In genomic region chr4:75653845-75654503, GRCh38 we compare ENCODE assay signal across 8 cellular contexts. TPM values are rescaled to one million over a fixed set of nuclear protein-coding genes. Genes with fewer than 3 reads are reported as not detected.
DNase-seq lines count a peak whose midpoint lies in the region; ATAC-seq and TF ChIP-seq lines count a peak whose summit lies in the region.

No MANE protein-coding gene starts in this region.

- no peak overlapping the region for H4K8ac ChIP-seq in neuronal stem cell (ENCODE audit: low read depth, low read length)

- H3K9ac ChIP-seq in neuronal stem cell (ENCODE audit: low read depth, low read length, poor library complexity), result no peak overlapping the region

- H3K4me3 ChIP-seq in cardiac muscle cell (no peak overlapping the region), WI38 (ENCODE audit: low read depth, low read length) (no peak overlapping the region), upper lobe of right lung (no peak overlapping the region), neuronal stem cell (ENCODE audit: low read length in 2 of 2) (no peak overlapping the region)

- TF ChIP-seq CTCF in cardiac muscle cell (IDR thresholded peaks at IDR 0.05; ENCODE audit: low read depth, low read length) (peak; percentile 62), WI38 (IDR thresholded peaks at IDR 0.05; ENCODE audit: low read depth, low read length) (peak; percentile 34; the same call in 1 of the 2 replicates), upper lobe of right lung (IDR thresholded peaks at IDR 0.05) (peak; percentile 37)

- DNase-seq in cardiac muscle cell (ENCODE audit: low read depth in 1 of 2, low spot score in 1 of 2) (peak; percentile 51 to 60), Right ventricle myocardium inferior (ENCODE audit: missing footprints) (no peak), left ventricle myocardium superior (no peak), upper lobe of right lung (no peak), neuronal stem cell (ENCODE audit: low spot score) (no peak)
- no peak for DNase-seq in NK-92 treated with Interleukin-12 subunit alpha and Interleukin-12 subunit beta, amount 100 ng/mL, for 24 hours (lab: John Stamatoyannopoulos, UW)

- no CpG with 5 or more reads among the region's 2 CpGs for WGBS in neuronal stem cell (ENCODE audit: extremely low coverage in 2 of 2, insufficient read length in 2 of 2, insufficient replicate concordance in 1 of 2), 2 donors

- no peak overlapping the region for H3K23ac ChIP-seq in neuronal stem cell (ENCODE audit: low read depth, low read length, poor library complexity)

- H3K36me3 ChIP-seq in cardiac muscle cell (peaks cover 79% of the 10 kb centered on the region), upper lobe of right lung (peaks cover 71% of the 10 kb centered on the region), neuronal stem cell (replicated peaks in 1 of 2; ENCODE audit: control insufficient read depth in 2 of 2, insufficient read depth in 2 of 2, low read length in 2 of 2) (peaks cover 17 to 97% of the 10 kb centered on the region in 2 donors)

- H3K4me2 ChIP-seq in neuronal stem cell (ENCODE audit: insufficient read depth, low read length, poor library complexity, severe bottlenecking), result no peak overlapping the region

- no peaks in the 10 kb centered on the region for H3K9me3 ChIP-seq in cardiac muscle cell (ENCODE audit: low read depth)
- H3K9me3 ChIP-seq in upper lobe of right lung, result no peaks in the 10 kb centered on the region
- no peaks in the 10 kb centered on the region for H3K9me3 ChIP-seq in neuronal stem cell (replicated peaks in 1 of 2; ENCODE audit: control insufficient read depth in 2 of 2, insufficient read depth in 1 of 2, low read depth in 1 of 2, low read length in 2 of 2)

- H3K79me1 ChIP-seq in neuronal stem cell (ENCODE audit: low read depth, low read length), result no peaks in the 10 kb centered on the region

- H3K27ac ChIP-seq in cardiac muscle cell, result peak overlapping the region; percentile 77
- no peak overlapping the region for H3K27ac ChIP-seq in upper lobe of right lung
- no peak overlapping the region for H3K27ac ChIP-seq in neuronal stem cell (replicated peaks; ENCODE audit: low read length)

- H2BK120ac ChIP-seq in neuronal stem cell (ENCODE audit: low read depth, low read length), result no peak overlapping the region

- H2AK5ac ChIP-seq in neuronal stem cell (ENCODE audit: low read depth, low read length), result no peak overlapping the region

- ATAC-seq in Right ventricle myocardium inferior (no peak), left ventricle myocardium superior (peak; percentile 44), upper lobe of right lung (peak; percentile 64), GM19328 (IDR thresholded peaks at IDR 0.05; ENCODE audit: unreplicated experiment) (no peak)

- no peak overlapping the region for H3K18ac ChIP-seq in neuronal stem cell (ENCODE audit: low read length)

- H2BK5ac ChIP-seq in neuronal stem cell (ENCODE audit: low read length), result no peak overlapping the region

- H3K4me1 ChIP-seq in cardiac muscle cell (ENCODE audit: low read depth), result no peaks in the 10 kb centered on the region
- peaks cover 9% of the 10 kb centered on the region for H3K4me1 ChIP-seq in upper lobe of right lung
- H3K4me1 ChIP-seq in neuronal stem cell (ENCODE audit: control insufficient read depth in 2 of 2, insufficient read depth in 1 of 2, low read depth in 1 of 2, low read length in 2 of 2), result no peaks in the 10 kb centered on the region

- no peak overlapping the region for H2BK15ac ChIP-seq in neuronal stem cell (ENCODE audit: low read length)

- no peak overlapping the region for H3K4ac ChIP-seq in neuronal stem cell (ENCODE audit: low read length)

- no peak overlapping the region for H3K14ac ChIP-seq in neuronal stem cell (ENCODE audit: low read length)

- no peak overlapping the region for H2BK12ac ChIP-seq in neuronal stem cell (ENCODE audit: low read length)

- H3K27me3 ChIP-seq in cardiac muscle cell (no peaks in the 10 kb centered on the region), upper lobe of right lung (no peaks in the 10 kb centered on the region), neuronal stem cell (ENCODE audit: control insufficient read depth in 3 of 3, insufficient read depth in 3 of 3, low read depth in 1 of 3, low read length in 3 of 3) (no peaks in the 10 kb centered on the region)

- no peak overlapping the region for H4K91ac ChIP-seq in neuronal stem cell (ENCODE audit: low read depth, low read length, poor library complexity)

- intact Hi-C loops in Right ventricle myocardium inferior (cut with DNase I) (loop anchor here (10.0 kb wide), 1 partner anchor 191 kb away; no protein-coding TSS in a partner anchor), left ventricle myocardium superior (cut with micrococcal nuclease) (no loop called here), upper lobe of right lung (cut with DNase I) (no loop called here)

- H2AFZ ChIP-seq in neuronal stem cell (ENCODE audit: low read length), result no peak overlapping the region

RNA-seq across cellular contexts. Expression of gene G3BP2, which starts 19.2 kb away (rescaled TPM):
- total RNA-seq in cardiac muscle cell, result 203 and 210 TPM in 2 replicates
- polyA plus RNA-seq in cardiac muscle cell, result 181 and 194 TPM in 2 replicates
- total RNA-seq in Right ventricle myocardium inferior, result 65.5 TPM
- 74.1 TPM for total RNA-seq in left ventricle myocardium superior
- 102 TPM for total RNA-seq in upper lobe of right lung
- 135 TPM for polyA plus RNA-seq in neuronal stem cell (2013, experiment 1 of 2)
- polyA plus RNA-seq in neuronal stem cell (2013, experiment 2 of 2), result 136 TPM

RNA-seq across cellular contexts. Expression of gene CDKL2, which starts 23.6 kb away (rescaled TPM):
- total RNA-seq in cardiac muscle cell, result 2.4 and 2.5 TPM in 2 replicates
- polyA plus RNA-seq in cardiac muscle cell, result 2.0 and 4.4 TPM in 2 replicates
- total RNA-seq in Right ventricle myocardium inferior, result 0.11 TPM
- 0.64 TPM for total RNA-seq in left ventricle myocardium superior
- 20.6 TPM for total RNA-seq in upper lobe of right lung
- 1.1 TPM for polyA plus RNA-seq in neuronal stem cell (2013, experiment 1 of 2)
- polyA plus RNA-seq in neuronal stem cell (2013, experiment 2 of 2), result 0.98 TPM

Comparison
In these comparisons a context has a peak if more than half of its experiments do, and no peak if none do; other contexts are left out.
1. DNase-seq: peak in cardiac muscle cell (2 of 2); none in Right ventricle myocardium inferior (single experiment), left ventricle myocardium superior (single experiment), upper lobe of right lung (single experiment), NK-92 treated with Interleukin-12 subunit alpha and Interleukin-12 subunit beta, amount 100 ng/mL, for 24 hours (single experiment) and neuronal stem cell (single experiment).
2. ATAC-seq: peak in left ventricle myocardium superior (single experiment) and upper lobe of right lung (single experiment); none in Right ventricle myocardium inferior (single experiment) and GM19328 (single experiment).
3. Peak in every context shown above with its lines, with median percentiles within 50 percentile points of each other: CTCF ChIP-seq.